Comparison of ENCODE assay signal across 8 cellular contexts in the genomic region with DNA sequence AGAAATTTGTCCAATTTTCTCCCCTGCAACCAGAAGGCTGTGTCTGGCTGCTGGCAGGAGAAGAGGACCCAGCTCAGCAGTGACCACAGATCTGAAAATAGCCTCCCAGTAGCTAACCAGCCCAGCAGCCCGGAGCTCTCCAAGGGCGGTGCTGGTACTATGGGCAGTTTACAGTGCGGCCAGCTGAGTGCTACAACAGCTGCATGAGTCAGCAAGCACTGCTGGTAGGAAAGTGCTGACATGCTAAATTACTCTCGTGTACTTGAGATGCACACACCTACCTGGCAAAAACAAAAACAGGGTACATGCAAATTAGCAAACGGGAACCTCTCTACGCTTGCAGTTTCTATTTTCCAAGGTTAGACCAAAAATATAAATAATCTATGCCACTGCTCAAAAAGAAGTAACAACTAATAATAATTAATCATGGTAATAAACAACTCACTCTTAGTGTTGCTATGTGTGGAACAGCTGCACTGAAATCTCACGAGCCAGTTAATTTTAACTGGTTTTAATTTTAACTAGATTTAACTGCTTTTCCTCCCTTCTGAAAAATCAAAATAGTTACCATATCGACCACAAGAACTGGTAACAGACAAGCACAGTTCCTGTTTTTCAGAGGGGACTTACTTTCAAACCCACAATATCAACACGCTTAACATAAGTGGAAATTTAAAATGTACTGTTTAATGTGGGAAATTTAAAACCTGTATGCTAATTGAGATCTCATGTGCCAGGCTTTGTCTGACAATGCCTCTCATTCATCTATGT. TPM values are rescaled to one million over a fixed set of nuclear protein-coding genes. Genes with fewer than 3 reads are reported as not detected.
DNase-seq lines count a peak whose midpoint lies in the region; ATAC-seq, FAIRE-seq and TF ChIP-seq lines count a peak whose summit lies in the region.

No MANE protein-coding gene starts in this region.

- no peak overlapping the region for H3K4ac ChIP-seq in H1 (replicated peaks; ENCODE audit: insufficient read length, low read depth, low read length)

- peak; percentile 38 to 76 for DNase-seq in A549 (ENCODE audit: low read depth in 1 of 2, low spot score in 1 of 2)
- DNase-seq in NCI-H2196 (lab: John Stamatoyannopoulos, UW; ENCODE audit: unreplicated experiment): peak; percentile 65
- DNase-seq in activated CD4-positive, alpha-beta T cell treated with anti-CD3 and anti-CD28 coated beads, Interleukin-2, amount 10 ng/mL, durations not matched to agents 24 days and 14 days: peak; percentile 87
- DNase-seq in H1 (ENCODE audit: low read depth in 1 of 2, low spot score in 2 of 2): no peak
- DNase-seq in memory B cell (ENCODE audit: low spot score in 2 of 2): peak; percentile 48 to 62
- peak; percentile 69 for DNase-seq in stomach

- no peak overlapping the region for H2BK20ac ChIP-seq in H1 (ENCODE audit: low read length)

- no peaks in the 10 kb centered on the region for H3K23me2 ChIP-seq in H1 (ENCODE audit: low read depth, low read length)

- no peak overlapping the region for H4K91ac ChIP-seq in H1 (replicated peaks; ENCODE audit: insufficient read length, low read length)

- peaks cover 23% of the 10 kb centered on the region for H3K4me1 ChIP-seq in A549
- peaks cover 7 to 19% (median 12%) of the 10 kb centered on the region in 4 experiments; a peak in 6 of 7 replicates for H3K4me1 ChIP-seq in H1 (replicated peaks in 1 of 4; ENCODE audit: control insufficient read depth in 3 of 4, insufficient read depth in 4 of 4, low read length in 3 of 4)
- peaks cover 9 to 23% (median 13%) of the 10 kb centered on the region in 4 donors for H3K4me1 ChIP-seq in stomach

- H3K4me1 Mint-ChIP-seq in activated CD4-positive, alpha-beta T cell treated with anti-CD3 and anti-CD28 coated beads, Interleukin-2, amount 10 ng/mL, durations not matched to agents 24 days and 14 days: peaks cover 81% of the 10 kb centered on the region
- H3K4me1 Mint-ChIP-seq in memory B cell: peaks cover 61% of the 10 kb centered on the region

- no peaks in the 10 kb centered on the region for H3K79me2 ChIP-seq in H1 (ENCODE audit: control insufficient read depth in 1 of 2, insufficient read depth in 2 of 2, low read length in 2 of 2)

- no peak overlapping the region for H2BK12ac ChIP-seq in H1 (ENCODE audit: low read depth, low read length)

- TF ChIP-seq EP300 in A549 (IDR thresholded peaks at IDR 0.05): no peak
- TF ChIP-seq EP300 in H1 (IDR thresholded peaks at IDR 0.05; ENCODE audit: borderline replicate concordance in 1 of 2, low read depth in 2 of 2, low read length in 2 of 2): peak in 1 of 2 experiments; percentile 40; a peak in 1 of 3 replicates
- no peak for TF ChIP-seq EP300 in stomach (IDR thresholded peaks at IDR 0.05)

- H3K56ac ChIP-seq in H1 (replicated peaks; ENCODE audit: insufficient read length, low read depth, low read length): no peak overlapping the region

- no peak overlapping the region for H2BK120ac ChIP-seq in H1 (replicated peaks; ENCODE audit: low read depth, low read length)

- H4K20me1 ChIP-seq in H1 (replicated peaks in 1 of 2; ENCODE audit: control insufficient read depth in 1 of 2, insufficient read depth in 2 of 2, low read length in 2 of 2): no peaks in the 10 kb centered on the region

- TF ChIP-seq POLR2A in A549 (IDR thresholded peaks at IDR 0.05; ENCODE audit: low read length): no peak
- no peak for TF ChIP-seq POLR2A in GM18505 (IDR thresholded peaks at IDR 0.05; ENCODE audit: borderline replicate concordance, extremely low read depth, insufficient read depth, insufficient read length)
- TF ChIP-seq POLR2A in H1 (IDR thresholded peaks at IDR 0.05; ENCODE audit: control extremely low read depth in 1 of 2, low read depth in 2 of 2, low read length in 2 of 2): no peak
- TF ChIP-seq POLR2A in stomach (IDR thresholded peaks at IDR 0.05): no peak

- H3K4me3 ChIP-seq in A549: no peak overlapping the region
- no peak overlapping the region for H3K4me3 ChIP-seq in H1 (ENCODE audit: extremely low read depth in 1 of 4, insufficient read depth in 2 of 4, low read depth in 3 of 4, low read length in 4 of 4)
- H3K4me3 ChIP-seq in stomach: no peak overlapping the region

- H3K27ac ChIP-seq in A549 (0 out of 6 replicates have a peak overlapping the region, but pooled peaks of 1 of the 2 experiments have one; percentile 52), H1 (ENCODE audit: low read depth, low read length) (no peak overlapping the region), stomach (peak overlapping the region in 4 of 5 donors; percentile 7 to 48 (median 13))

- no peak overlapping the region for H4K5ac ChIP-seq in H1 (ENCODE audit: insufficient read length, low read depth, low read length)

- no peak for FAIRE-seq in A549 (lab: Jason Lieb, UNC)
- FAIRE-seq in H1 (lab: Jason Lieb, UNC): peak; percentile 65

- H3K14ac ChIP-seq in H1 (ENCODE audit: insufficient read length): no peak overlapping the region

- H3K18ac ChIP-seq in H1 (ENCODE audit: extremely low read depth, low read length): peak overlapping the region; percentile 13; the same call in 1 of the 2 replicates

- intact Hi-C loops in activated CD4-positive, alpha-beta T cell treated with anti-CD3 and anti-CD28 coated beads, Interleukin-2, amount 10 ng/mL, durations not matched to agents 24 days and 14 days (cut with micrococcal nuclease): loop anchor here (1.0 to 10.0 kb wide), 5 partner anchors 112 to 461 kb away; a partner anchor contains a TSS
- intact Hi-C loops in stomach (cut with DNase I; ENCODE audit: low total_unique reads): no loop called here

- H3K79me1 ChIP-seq in H1 (ENCODE audit: low read depth, low read length): no peaks in the 10 kb centered on the region

- peaks cover 8% of the 10 kb centered on the region; the same call in 1 of the 3 replicates for H3K9me3 ChIP-seq in A549
- no peaks in the 10 kb centered on the region for H3K9me3 ChIP-seq in H1 (ENCODE audit: insufficient read depth in 2 of 2, low read depth in 1 of 2, low read length in 1 of 2)
- peaks cover 0 to 5% (median 0%) of the 10 kb centered on the region in 4 donors for H3K9me3 ChIP-seq in stomach

- TF ChIP-seq CTCF in A549 (IDR thresholded peaks at IDR 0.05): no peak
- no peak for TF ChIP-seq CTCF in H1 (IDR thresholded peaks at IDR 0.05; ENCODE audit: control extremely low read depth in 1 of 3, insufficient read depth in 1 of 3, low read depth in 1 of 3, low read length in 3 of 3)
- no peak for TF ChIP-seq CTCF in stomach (IDR thresholded peaks at IDR 0.05)

- H3K27me3 ChIP-seq in H1 (replicated peaks in 1 of 4; ENCODE audit: control insufficient read depth in 3 of 4, extremely low read depth in 1 of 4, insufficient read depth in 3 of 4, low read length in 3 of 4): no peaks in the 10 kb centered on the region
- H3K27me3 ChIP-seq in stomach: no peaks in the 10 kb centered on the region

- peaks cover 59% of the 10 kb centered on the region for H3K36me3 Mint-ChIP-seq in activated CD4-positive, alpha-beta T cell treated with anti-CD3 and anti-CD28 coated beads, Interleukin-2, amount 10 ng/mL, durations not matched to agents 24 days and 14 days (ENCODE audit: low read depth)
- H3K36me3 Mint-ChIP-seq in memory B cell: peaks cover 22% of the 10 kb centered on the region

- peak overlapping the region; percentile 65; the same call in 1 of the 2 replicates for H4K8ac ChIP-seq in H1 (ENCODE audit: extremely low read depth, insufficient read depth, low read length)

- H3K4me2 ChIP-seq in A549: peak overlapping the region; percentile 75
- peak overlapping the region; percentile 19 to 20; a peak in 2 of 4 replicates for H3K4me2 ChIP-seq in H1 (ENCODE audit: insufficient read depth in 1 of 2, low read depth in 2 of 2, low read length in 2 of 2)

- 29% methylated on average over 9 of the region's 9 CpGs for WGBS in A549 (ENCODE audit: missing lambda C conversion rate)
- 44% methylated on average over 9 of the region's 9 CpGs; no CpG with 5 or more reads in 1 of the 2 experiments for WGBS in H1 (ENCODE audit: extremely low coverage in 1 of 2, insufficient coverage in 1 of 2, insufficient read length in 1 of 2, insufficient replicate concordance in 2 of 2, low coverage in 1 of 2, low lambda C conversion rate in 2 of 2, missing lambda C conversion rate in 1 of 2), 2 experiments
- 20 to 26% (median 21%) methylated on average over 9 of the region's 9 CpGs for WGBS in stomach, 5 donors

- no peak overlapping the region for H3K23ac ChIP-seq in H1 (ENCODE audit: insufficient read length)

- TF ChIP-seq RAD21 in A549 (conservative IDR thresholded peaks at IDR 0.05 in 1 of 2, IDR thresholded peaks at IDR 0.05 in 1 of 2) (no peak), H1 (IDR thresholded peaks at IDR 0.05 in 1 of 2, conservative IDR thresholded peaks at IDR 0.05 in 1 of 2; ENCODE audit: low read depth in 2 of 2, low read length in 2 of 2) (0 out of 4 replicates have a peak, but pooled peaks of 1 of the 2 experiments have one; percentile 20)

- H2AFZ ChIP-seq in H1 (ENCODE audit: low read length): no peak overlapping the region

- no peak overlapping the region for H3K9ac ChIP-seq in H1 (replicated peaks in 1 of 4; ENCODE audit: extremely low read depth in 1 of 4, low read depth in 3 of 4, low read length in 3 of 4)

- H3K27ac Mint-ChIP-seq in activated CD4-positive, alpha-beta T cell treated with anti-CD3 and anti-CD28 coated beads, Interleukin-2, amount 10 ng/mL, durations not matched to agents 24 days and 14 days: peak overlapping the region; percentile 94
- peak overlapping the region; percentile 95 for H3K27ac Mint-ChIP-seq in memory B cell

- no peak overlapping the region for H2BK15ac ChIP-seq in H1 (ENCODE audit: low read length)

- ATAC-seq in A549: peak; percentile 92 to 95
- ATAC-seq in GM18505 (IDR thresholded peaks at IDR 0.05; ENCODE audit: unreplicated experiment): peak; percentile 73
- ATAC-seq in HG02885 (IDR thresholded peaks at IDR 0.05; ENCODE audit: poor library complexity, unreplicated experiment): peak; percentile 56
- peak; percentile 75 for ATAC-seq in memory B cell (ENCODE audit: low read depth)

- H2AK5ac ChIP-seq in H1 (ENCODE audit: low read depth, low read length): no peak overlapping the region

- H3K4me3 Mint-ChIP-seq in activated CD4-positive, alpha-beta T cell treated with anti-CD3 and anti-CD28 coated beads, Interleukin-2, amount 10 ng/mL, durations not matched to agents 24 days and 14 days: peak overlapping the region; percentile 87
- peak overlapping the region; percentile 80 for H3K4me3 Mint-ChIP-seq in memory B cell

- CTCF ChIA-PET in A549 (lab: Yijun Ruan, JAX) (interaction anchor here (1.0 to 1.7 kb wide), 4 partner anchors 10 to 193 kb away, joined by 3 to 4 read pairs (median 3); no protein-coding TSS in a partner anchor), H1 (lab: Charles Lee; ENCODE audit: partially characterized antibody) (interaction anchor here (0.7 to 16.3 kb wide), 23 partner anchors 11 to 344 kb away, joined by 3 to 234 read pairs (median 5); no protein-coding TSS in a partner anchor)

- no peaks in the 10 kb centered on the region for H3K27me3 Mint-ChIP-seq in activated CD4-positive, alpha-beta T cell treated with anti-CD3 and anti-CD28 coated beads, Interleukin-2, amount 10 ng/mL, durations not matched to agents 24 days and 14 days
- H3K27me3 Mint-ChIP-seq in memory B cell: no peaks in the 10 kb centered on the region

- H3K36me3 ChIP-seq in H1 (ENCODE audit: control insufficient read depth in 2 of 4, insufficient read depth in 4 of 4, low read length in 3 of 4) (no peaks in the 10 kb centered on the region), stomach (no peaks in the 10 kb centered on the region)

- POLR2A ChIA-PET in A549 (lab: Yijun Ruan, JAX) (no interaction called here), H1 (lab: Charles Lee; ENCODE audit: partially characterized antibody) (interaction anchor here (1.2 to 2.6 kb wide), 2 partner anchors 12 to 108 kb away, joined by 4 to 7 read pairs; no protein-coding TSS in a partner anchor)

- H3K9me3 Mint-ChIP-seq in activated CD4-positive, alpha-beta T cell treated with anti-CD3 and anti-CD28 coated beads, Interleukin-2, amount 10 ng/mL, durations not matched to agents 24 days and 14 days: peaks cover 3% of the 10 kb centered on the region
- H3K9me3 Mint-ChIP-seq in memory B cell: peaks cover 3% of the 10 kb centered on the region

- H2BK5ac ChIP-seq in H1 (ENCODE audit: low read depth, low read length): no peak overlapping the region

RNA-seq across cellular contexts. Expression of a gene that starts 10.8 kb away (rescaled TPM):
- polyA plus RNA-seq in A549 (2011; rRNA removed) (0.33 and 0.36 TPM in 2 replicates), A549 (2017; fragmentation: RNase III; extraction: RNeasy Plus Mini Kit Qiagen cat#74134 plus additional on column Dnase treatment) (0.01 to 0.13 TPM (median 0.10 TPM) in 3 replicates), H1 (2011; rRNA removed) (1.8 and 1.9 TPM in 2 replicates), stomach (under 1 TPM; 0.19 to 0.46 (median 0.25) TPM)
- polyA plus RNA-seq in A549 (2012; cell fraction: cytosol; rRNA removed): 0.03 and 0.18 TPM in 2 replicates
- 0.10 and 0.11 TPM in 2 replicates for polyA plus RNA-seq in A549 (2012; cell fraction: nucleus; rRNA removed)
- 0.04 and 0.24 TPM in 2 replicates for polyA minus RNA-seq in A549 (2011; rRNA and poly(A)+ RNA removed)
- total RNA-seq in activated CD4-positive, alpha-beta T cell treated with anti-CD3 and anti-CD28 coated beads, Interleukin-2, amount 10 ng/mL, durations not matched to agents 24 days and 14 days: 69.0 and 69.2 TPM in 2 replicates
- total RNA-seq in H1 (2021; fragmentation: NEBNext Ultra II Directional; extraction: Animal tissue kit (Norgen Biotek cat#: 25700)): 5.9 and 8.0 TPM in 2 replicates
- polyA plus RNA-seq in H1 (2011; cell fraction: cytosol; rRNA removed): 1.6 TPM
- polyA plus RNA-seq in H1 (2011; cell fraction: nucleus; rRNA removed): 3.7 TPM
- 1.8 to 3.4 TPM (median 2.7 TPM) in 4 replicates for polyA plus RNA-seq in H1 (2012, experiment 1 of 2)
- 0.37 TPM for polyA plus RNA-seq in H1 (2012, experiment 2 of 2)
- polyA plus RNA-seq in H1 (2013, experiment 1 of 2): 1.2 TPM
- polyA plus RNA-seq in H1 (2013, experiment 2 of 2): 0.88 TPM
- polyA minus RNA-seq in H1 (2011; rRNA and poly(A)+ RNA removed): 6.7 and 10.3 TPM in 2 replicates
- 2.6 TPM for polyA minus RNA-seq in H1 (2011; cell fraction: cytosol; rRNA and poly(A)+ RNA removed)
- 23.8 TPM for polyA minus RNA-seq in H1 (2011; cell fraction: nucleus; rRNA and poly(A)+ RNA removed)
- total RNA-seq in stomach: 10 to 100 TPM in 1 of 5 donors, 1 to 10 TPM in 3, not detected in 1; 1.4 to 10.8 (median 3.2) TPM

Comparison
In these comparisons a context has a peak if more than half of its experiments do, and no peak if none do; other contexts are left out.
1. DNase-seq: peak in A549 (2 of 2), NCI-H2196 (single experiment), activated CD4-positive, alpha-beta T cell treated with anti-CD3 and anti-CD28 coated beads, Interleukin-2, amount 10 ng/mL, durations not matched to agents 24 days and 14 days (single experiment), memory B cell (2 of 2) and stomach (single experiment); none in H1 (0 of 2).
2. Peak in every context shown above with its lines, with median percentiles within 50 percentile points of each other: ATAC-seq.